Comparison of ENCODE assay signal across 16 cellular contexts in genomic region chr19:33509774-33510173, GRCh38.
"Had no signal": no experiment of that assay in that cellular context is flagged by ENCODE, and none has a peak within 500 bp of the region (broad histone marks: within the 10 kb centered on the region; RNA-seq: fewer than 3 reads in every experiment).

No MANE protein-coding gene starts in this region.

- H3K4me1 Mint-ChIP-seq: nephron had no signal

- H3K4me3 Mint-ChIP-seq: activated T-cell treated with anti-CD3 and anti-CD28 coated beads, Interleukin-2, amount 50 U/mL, for 4 hours; mesothelial cell of epicardium; nephron; T-helper 1 cell treated with Interleukin-12 subunit alpha and Interleukin-12 subunit beta and Interleukin-4 antibody, amounts not matched to agents 30 μg/mL and 1 μg/mL, for 36 hours had no signal

- DNase-seq: activated CD4-positive, alpha-beta T cell treated with anti-CD3 and anti-CD28 coated beads, Interleukin-2, amount 50 U/mL, for 1 hour; activated CD8-positive, alpha-beta memory T cell treated with anti-CD3 and anti-CD28 coated beads, Interleukin-2, amount 50 U/mL, for 4 hours; activated effector memory CD4-positive, alpha-beta T cell treated with Interleukin-2 at 50 U/mL for 16 hours; activated T-cell treated with anti-CD3 and anti-CD28 coated beads, Interleukin-2, amount 50 U/mL, for 4 hours; effector CD4-positive, alpha-beta T cell; left cardiac atrium; stimulated activated CD4-positive, alpha-beta T cell treated with anti-CD3 and anti-CD28 coated beads, Interleukin-1b, Interleukin-23, amount 100 ng/mL, for 48 hours; stimulated activated naive CD4-positive, alpha-beta T cell treated with Interleukin-2 at 50 U/mL for 16 hours had no signal

- H3K27ac Mint-ChIP-seq: activated naive CD4-positive, alpha-beta T cell treated with anti-CD3 and anti-CD28 coated beads, Interleukin-2, amount 50 U/mL, for 72 hours; mesothelial cell of epicardium; nephron; T-helper 1 cell treated with Interleukin-12 subunit alpha and Interleukin-12 subunit beta and Interleukin-4 antibody, amounts not matched to agents 30 μg/mL and 1 μg/mL, for 36 hours had no signal

- H3K9me3 Mint-ChIP-seq: activated T-cell treated with anti-CD3 and anti-CD28 coated beads, Interleukin-2, amount 50 U/mL, for 4 hours; mesothelial cell of epicardium; nephron; T-helper 1 cell treated with Interleukin-12 subunit alpha and Interleukin-12 subunit beta and Interleukin-4 antibody, amounts not matched to agents 30 μg/mL and 1 μg/mL, for 36 hours had no signal

- ATAC-seq: activated naive CD4-positive, alpha-beta T cell treated with anti-CD3 and anti-CD28 coated beads, Interleukin-2, amount 50 U/mL, for 72 hours; activated T-cell treated with anti-CD3 and anti-CD28 coated beads, Interleukin-2, amount 50 U/mL, for 4 hours; left cardiac atrium had no signal

- FAIRE-seq: islet of Langerhans had no signal

- H3K36me3 Mint-ChIP-seq: activated naive CD4-positive, alpha-beta T cell treated with anti-CD3 and anti-CD28 coated beads, Interleukin-2, amount 50 U/mL, for 72 hours had no signal

- H3K4me3 ChIP-seq: adrenal gland, hepatocyte, tibial nerve had no signal

- H3K27me3 ChIP-seq: adrenal gland, hepatocyte, tibial nerve had no signal
